ENCODE assay signal across 18 cellular contexts in the genomic region with DNA sequence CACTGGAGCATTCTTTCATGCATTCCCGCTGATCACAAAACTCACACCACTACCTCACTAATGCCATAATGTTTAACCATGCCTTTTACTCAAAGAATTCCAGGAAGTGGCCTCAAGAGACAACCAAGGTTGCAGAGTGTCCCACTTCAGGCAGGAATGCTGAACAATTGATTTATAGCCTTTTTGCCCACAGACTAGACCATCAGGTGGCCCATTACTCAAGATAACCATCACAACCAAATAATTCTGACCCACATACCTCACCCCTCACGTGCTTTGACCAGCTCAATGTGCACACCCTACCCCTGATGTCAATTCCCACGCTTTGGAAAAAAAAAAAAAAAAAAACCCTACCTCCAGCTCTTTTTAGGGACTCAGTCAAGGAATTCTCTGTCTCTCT.
"Had no signal": no experiment of that assay in that cellular context is flagged by ENCODE, and none has a peak within 500 bp of the region (broad histone marks: within the 10 kb centered on the region; RNA-seq: fewer than 3 reads in every experiment).

No MANE protein-coding gene starts in this region.

- H3K36me3 Mint-ChIP-seq: activated naive CD8-positive, alpha-beta T cell treated with anti-CD3 and anti-CD28 coated beads, Interleukin-2, amount 10 ng/mL, durations not matched to agents 7 days and 5 days; stimulated activated naive B cell treated with anti-CD40 and anti-IgM and Interleukin-4, amounts not matched to agents 10 μg/mL and 1 μg/mL and 100 μg/mL, for 72 hours had no signal

- H3K36me3 ChIP-seq: breast epithelium, heart left ventricle, left lung, neutrophil, right atrium auricular region, tibial nerve had no signal

- H3K4me1 ChIP-seq: breast epithelium, heart left ventricle, left lung, right atrium auricular region, tibial nerve had no signal

- H3K9me3 Mint-ChIP-seq: activated naive CD8-positive, alpha-beta T cell treated with anti-CD3 and anti-CD28 coated beads, Interleukin-2, amount 10 ng/mL, durations not matched to agents 7 days and 5 days; effector memory CD8-positive, alpha-beta T cell; stimulated activated naive B cell treated with anti-CD40 and anti-IgM and Interleukin-4, amounts not matched to agents 10 μg/mL and 1 μg/mL and 100 μg/mL, for 72 hours had no signal

- H3K4me3 Mint-ChIP-seq: activated naive CD8-positive, alpha-beta T cell treated with anti-CD3 and anti-CD28 coated beads, Interleukin-2, amount 10 ng/mL, durations not matched to agents 7 days and 5 days; effector memory CD8-positive, alpha-beta T cell; natural killer cell; stimulated activated naive B cell treated with anti-CD40 and anti-IgM and Interleukin-4, amounts not matched to agents 10 μg/mL and 1 μg/mL and 100 μg/mL, for 72 hours had no signal

- ATAC-seq: effector memory CD8-positive, alpha-beta T cell; heart left ventricle; left lung; natural killer cell; stimulated activated naive B cell treated with anti-CD40 and anti-IgM and Interleukin-4, amounts not matched to agents 10 μg/mL and 1 μg/mL and 100 μg/mL, for 72 hours had no signal

- H3K27me3 ChIP-seq: breast epithelium, heart left ventricle, left lung, neutrophil, right atrium auricular region, tibial nerve had no signal

- H3K9me3 ChIP-seq: breast epithelium, left lung, neutrophil, right atrium auricular region had no signal

- H3K27ac ChIP-seq: breast epithelium, epithelial cell of prostate, heart left ventricle, left lung, neutrophil, right atrium auricular region, skin epidermis, tibial nerve had no signal

- H3K27ac Mint-ChIP-seq: activated naive CD8-positive, alpha-beta T cell treated with anti-CD3 and anti-CD28 coated beads, Interleukin-2, amount 10 ng/mL, durations not matched to agents 7 days and 5 days; effector memory CD8-positive, alpha-beta T cell; natural killer cell; stimulated activated naive B cell treated with anti-CD40 and anti-IgM and Interleukin-4, amounts not matched to agents 10 μg/mL and 1 μg/mL and 100 μg/mL, for 72 hours had no signal

- DNase-seq: activated CD4-positive, alpha-beta T cell treated with anti-CD3 and anti-CD28 coated beads, Interleukin-2, amount 50 U/mL, for 1 hour; activated CD8-positive, alpha-beta memory T cell treated with anti-CD3 and anti-CD28 coated beads for 24 hours; activated gamma-delta T cell treated with Interleukin-2 at 50 U/mL for 16 hours; activated naive CD8-positive, alpha-beta T cell treated with anti-CD3 and anti-CD28 coated beads, Interleukin-2, amount 10 ng/mL, durations not matched to agents 7 days and 5 days; dermis blood vessel endothelial cell; effector memory CD8-positive, alpha-beta T cell; heart left ventricle; left lung; natural killer cell; stimulated activated CD4-positive, alpha-beta T cell treated with anti-CD3 and anti-CD28 coated beads, Interleukin-15, amount 100 ng/mL, for 24 hours; stimulated activated CD4-positive, alpha-beta T cell treated with anti-CD3 and anti-CD28 coated beads, Interleukin-4, amount 100 ng/mL, for 1 hour; stimulated activated naive B cell treated with anti-CD40 and anti-IgM and Interleukin-4, amounts not matched to agents 10 μg/mL and 1 μg/mL and 100 μg/mL, for 72 hours had no signal

- H3K27me3 Mint-ChIP-seq: activated naive CD8-positive, alpha-beta T cell treated with anti-CD3 and anti-CD28 coated beads, Interleukin-2, amount 10 ng/mL, durations not matched to agents 7 days and 5 days; stimulated activated naive B cell treated with anti-CD40 and anti-IgM and Interleukin-4, amounts not matched to agents 10 μg/mL and 1 μg/mL and 100 μg/mL, for 72 hours had no signal

- H3K4me3 ChIP-seq: breast epithelium, heart left ventricle, left lung, right atrium auricular region, skin epidermis, tibial nerve had no signal

- H3K4me1 Mint-ChIP-seq: activated naive CD8-positive, alpha-beta T cell treated with anti-CD3 and anti-CD28 coated beads, Interleukin-2, amount 10 ng/mL, durations not matched to agents 7 days and 5 days; natural killer cell; stimulated activated naive B cell treated with anti-CD40 and anti-IgM and Interleukin-4, amounts not matched to agents 10 μg/mL and 1 μg/mL and 100 μg/mL, for 72 hours had no signal
